In genomic region chr2:112626604-112627059, GRCh38 we compare ENCODE assay signal across 1 cellular context.
TF ChIP-seq lines count a peak whose summit lies in the region.

No MANE protein-coding gene starts in this region.

TF ChIP-seq in GM12878, 131 proteins besides CTCF, POLR2A, EP300 and RAD21 (continues in another document):
- TF ChIP-seq GATAD2B (conservative IDR thresholded peaks at IDR 0.05; ENCODE audit: low read depth) (peak; percentile 92), YBX1 (IDR thresholded peaks at IDR 0.05) (no peak), ZNF217 (IDR thresholded peaks at IDR 0.05) (0 out of 2 replicates have a peak, but pooled peaks have one; percentile 22), BHLHE40 (IDR thresholded peaks at IDR 0.05; ENCODE audit: borderline replicate concordance in 1 of 2, low read depth in 2 of 2, low read length in 1 of 2) (peak; percentile 39 to 63; a peak in 2 of 4 replicates), ZZZ3 (IDR thresholded peaks at IDR 0.05; ENCODE audit: control insufficient read depth, insufficient read length, low read depth) (no peak), TCF12 (IDR thresholded peaks at IDR 0.05; ENCODE audit: low read depth, low read length) (peak; percentile 81), RAD51 (IDR thresholded peaks at IDR 0.05) (no peak), CBX5 (IDR thresholded peaks at IDR 0.05; ENCODE audit: low read depth) (no peak), SREBF2 (IDR thresholded peaks at IDR 0.05; ENCODE audit: low read length) (no peak), CBFB (IDR thresholded peaks at IDR 0.05; ENCODE audit: low read depth) (no peak), RBBP5 (conservative IDR thresholded peaks at IDR 0.05) (no peak), BMI1 (IDR thresholded peaks at IDR 0.05; ENCODE audit: borderline replicate concordance) (no peak), MEF2A (IDR thresholded peaks at IDR 0.05; ENCODE audit: insufficient read depth, low read depth, low read length) (no peak), GABPA (IDR thresholded peaks at IDR 0.05; ENCODE audit: low read depth) (no peak), NR2C2 (IDR thresholded peaks at IDR 0.05; ENCODE audit: borderline replicate concordance, control insufficient read depth, insufficient read length, low read depth) (no peak), FOXK2 (IDR thresholded peaks at IDR 0.05) (no peak), CREB1 (IDR thresholded peaks at IDR 0.05; ENCODE audit: low read depth) (no peak), HDGF (IDR thresholded peaks at IDR 0.05) (no peak), ZNF24 (IDR thresholded peaks at IDR 0.05) (no peak), CBX3 (IDR thresholded peaks at IDR 0.05; ENCODE audit: borderline replicate concordance, low read depth) (no peak), PAX5 (IDR thresholded peaks at IDR 0.05; ENCODE audit: borderline replicate concordance, low read depth, low read length) (no peak), RB1 (IDR thresholded peaks at IDR 0.05; ENCODE audit: borderline replicate concordance) (peak; percentile 76; the same call in 1 of the 2 replicates), MTA3 (IDR thresholded peaks at IDR 0.05; ENCODE audit: borderline replicate concordance, low read length) (no peak), RELB (IDR thresholded peaks at IDR 0.05; ENCODE audit: low read depth) (no peak), POU2F2 (IDR thresholded peaks at IDR 0.05; ENCODE audit: borderline replicate concordance, low read depth, low read length) (peak; percentile 46; the same call in 1 of the 3 replicates), CHD2 (IDR thresholded peaks at IDR 0.05; ENCODE audit: borderline replicate concordance, low read depth, low read length) (no peak), SMAD5 (IDR thresholded peaks at IDR 0.05; ENCODE audit: low read depth) (no peak), JUND (IDR thresholded peaks at IDR 0.05; ENCODE audit: low read depth, low read length) (no peak), PAX8 (IDR thresholded peaks at IDR 0.05) (no peak), NR2F1 (conservative IDR thresholded peaks at IDR 0.05) (0 out of 2 replicates have a peak, but pooled peaks have one; percentile 21), PBX3 (IDR thresholded peaks at IDR 0.05; ENCODE audit: insufficient replicate concordance, low read depth, low read length) (no peak), RFX5 (IDR thresholded peaks at IDR 0.05; ENCODE audit: low read depth, low read length) (no peak), EGR1 (IDR thresholded peaks at IDR 0.05; ENCODE audit: borderline replicate concordance in 1 of 2, low read depth in 2 of 2, low read length in 2 of 2) (0 out of 3 replicates have a peak, but pooled peaks of 1 of the 2 experiments have one; percentile 35), SMARCA5 (IDR thresholded peaks at IDR 0.05) (peak; percentile 69), SUZ12 (IDR thresholded peaks at IDR 0.05; ENCODE audit: unreplicated experiment) (no peak), BCL11A (IDR thresholded peaks at IDR 0.05; ENCODE audit: low read depth, low read length) (no peak), ELK1 (IDR thresholded peaks at IDR 0.05; ENCODE audit: low read depth, low read length) (no peak), NR2C1 (IDR thresholded peaks at IDR 0.05) (no peak), SIN3A (IDR thresholded peaks at IDR 0.05; ENCODE audit: low read depth, low read length) (no peak), USF1 (IDR thresholded peaks at IDR 0.05; ENCODE audit: borderline replicate concordance, extremely low read length, insufficient read depth, low read depth, low read length) (no peak), ESRRA (IDR thresholded peaks at IDR 0.05; ENCODE audit: low read length) (no peak; the same call in 1 of the 2 replicates), CHD1 (IDR thresholded peaks at IDR 0.05; ENCODE audit: low read depth, low read length) (no peak), LARP7 (IDR thresholded peaks at IDR 0.05) (0 out of 2 replicates have a peak, but pooled peaks have one; percentile 51), ASH2L (IDR thresholded peaks at IDR 0.05; ENCODE audit: borderline replicate concordance, low read depth) (no peak), STAT3 (IDR thresholded peaks at IDR 0.05; ENCODE audit: low read depth, low read length) (no peak), PRDM15 (CRISPR knock-in tag; IDR thresholded peaks at IDR 0.05) (no peak), MXI1 (IDR thresholded peaks at IDR 0.05; ENCODE audit: low read depth, low read length) (no peak; the same call in 1 of the 2 replicates), STAT1 (conservative IDR thresholded peaks at IDR 0.05) (no peak), YY1 (IDR thresholded peaks at IDR 0.05; ENCODE audit: low read depth, low read length) (peak; percentile 96), KAT2A (conservative IDR thresholded peaks at IDR 0.05; ENCODE audit: control insufficient read depth, low read depth, low read length) (no peak), BACH1 (IDR thresholded peaks at IDR 0.05; ENCODE audit: borderline replicate concordance) (peak; percentile 58; the same call in 1 of the 2 replicates), SRF (IDR thresholded peaks at IDR 0.05; ENCODE audit: low read depth in 2 of 2, low read length in 2 of 2) (no peak), EED (IDR thresholded peaks at IDR 0.05; ENCODE audit: low read depth) (no peak), SMAD1 (IDR thresholded peaks at IDR 0.05; ENCODE audit: low read depth, partially characterized antibody) (peak; percentile 32), CHD4 (IDR thresholded peaks at IDR 0.05) (no peak), JUNB (IDR thresholded peaks at IDR 0.05) (no peak), ZSCAN29 (IDR thresholded peaks at IDR 0.05) (0 out of 2 replicates have a peak, but pooled peaks have one; percentile 62), ZBED1 (IDR thresholded peaks at IDR 0.05; ENCODE audit: borderline replicate concordance) (no peak)
- TF ChIP-seq, protein P1, sequence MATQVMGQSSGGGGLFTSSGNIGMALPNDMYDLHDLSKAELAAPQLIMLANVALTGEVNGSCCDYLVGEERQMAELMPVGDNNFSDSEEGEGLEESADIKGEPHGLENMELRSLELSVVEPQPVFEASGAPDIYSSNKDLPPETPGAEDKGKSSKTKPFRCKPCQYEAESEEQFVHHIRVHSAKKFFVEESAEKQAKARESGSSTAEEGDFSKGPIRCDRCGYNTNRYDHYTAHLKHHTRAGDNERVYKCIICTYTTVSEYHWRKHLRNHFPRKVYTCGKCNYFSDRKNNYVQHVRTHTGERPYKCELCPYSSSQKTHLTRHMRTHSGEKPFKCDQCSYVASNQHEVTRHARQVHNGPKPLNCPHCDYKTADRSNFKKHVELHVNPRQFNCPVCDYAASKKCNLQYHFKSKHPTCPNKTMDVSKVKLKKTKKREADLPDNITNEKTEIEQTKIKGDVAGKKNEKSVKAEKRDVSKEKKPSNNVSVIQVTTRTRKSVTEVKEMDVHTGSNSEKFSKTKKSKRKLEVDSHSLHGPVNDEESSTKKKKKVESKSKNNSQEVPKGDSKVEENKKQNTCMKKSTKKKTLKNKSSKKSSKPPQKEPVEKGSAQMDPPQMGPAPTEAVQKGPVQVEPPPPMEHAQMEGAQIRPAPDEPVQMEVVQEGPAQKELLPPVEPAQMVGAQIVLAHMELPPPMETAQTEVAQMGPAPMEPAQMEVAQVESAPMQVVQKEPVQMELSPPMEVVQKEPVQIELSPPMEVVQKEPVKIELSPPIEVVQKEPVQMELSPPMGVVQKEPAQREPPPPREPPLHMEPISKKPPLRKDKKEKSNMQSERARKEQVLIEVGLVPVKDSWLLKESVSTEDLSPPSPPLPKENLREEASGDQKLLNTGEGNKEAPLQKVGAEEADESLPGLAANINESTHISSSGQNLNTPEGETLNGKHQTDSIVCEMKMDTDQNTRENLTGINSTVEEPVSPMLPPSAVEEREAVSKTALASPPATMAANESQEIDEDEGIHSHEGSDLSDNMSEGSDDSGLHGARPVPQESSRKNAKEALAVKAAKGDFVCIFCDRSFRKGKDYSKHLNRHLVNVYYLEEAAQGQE (IDR thresholded peaks at IDR 0.05; ENCODE audit: low read depth, low read length) = no peak
- TF ChIP-seq, protein P2, sequence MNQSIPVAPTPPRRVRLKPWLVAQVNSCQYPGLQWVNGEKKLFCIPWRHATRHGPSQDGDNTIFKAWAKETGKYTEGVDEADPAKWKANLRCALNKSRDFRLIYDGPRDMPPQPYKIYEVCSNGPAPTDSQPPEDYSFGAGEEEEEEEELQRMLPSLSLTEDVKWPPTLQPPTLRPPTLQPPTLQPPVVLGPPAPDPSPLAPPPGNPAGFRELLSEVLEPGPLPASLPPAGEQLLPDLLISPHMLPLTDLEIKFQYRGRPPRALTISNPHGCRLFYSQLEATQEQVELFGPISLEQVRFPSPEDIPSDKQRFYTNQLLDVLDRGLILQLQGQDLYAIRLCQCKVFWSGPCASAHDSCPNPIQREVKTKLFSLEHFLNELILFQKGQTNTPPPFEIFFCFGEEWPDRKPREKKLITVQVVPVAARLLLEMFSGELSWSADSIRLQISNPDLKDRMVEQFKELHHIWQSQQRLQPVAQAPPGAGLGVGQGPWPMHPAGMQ (IDR thresholded peaks at IDR 0.05; ENCODE audit: borderline replicate concordance) = no peak
